ENCODE assay signal across 1 cellular context in the genomic region with DNA sequence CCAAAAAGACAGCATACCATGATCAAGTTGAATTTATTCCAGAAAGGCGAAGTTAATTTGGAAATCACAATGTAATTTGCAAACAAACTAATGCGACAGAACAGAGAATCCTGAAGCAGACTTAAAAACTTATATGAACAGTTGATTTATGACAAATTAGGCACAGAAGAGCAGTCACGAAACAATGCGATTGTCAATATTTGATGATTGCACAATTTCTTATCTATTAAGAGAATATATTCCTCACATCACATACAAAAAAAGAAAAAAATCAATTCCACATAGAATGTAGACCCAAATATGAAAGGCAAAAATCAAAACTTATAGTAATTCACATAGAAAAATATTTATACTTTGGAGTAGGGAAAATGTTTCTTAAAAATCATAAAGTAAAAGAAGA.
TF ChIP-seq lines count a peak whose summit lies in the region.

No MANE protein-coding gene starts in this region.

TF ChIP-seq in WTC11, 78 proteins besides CTCF, POLR2A, EP300 and RAD21 (continued from another document):
- TF ChIP-seq, protein P1, sequence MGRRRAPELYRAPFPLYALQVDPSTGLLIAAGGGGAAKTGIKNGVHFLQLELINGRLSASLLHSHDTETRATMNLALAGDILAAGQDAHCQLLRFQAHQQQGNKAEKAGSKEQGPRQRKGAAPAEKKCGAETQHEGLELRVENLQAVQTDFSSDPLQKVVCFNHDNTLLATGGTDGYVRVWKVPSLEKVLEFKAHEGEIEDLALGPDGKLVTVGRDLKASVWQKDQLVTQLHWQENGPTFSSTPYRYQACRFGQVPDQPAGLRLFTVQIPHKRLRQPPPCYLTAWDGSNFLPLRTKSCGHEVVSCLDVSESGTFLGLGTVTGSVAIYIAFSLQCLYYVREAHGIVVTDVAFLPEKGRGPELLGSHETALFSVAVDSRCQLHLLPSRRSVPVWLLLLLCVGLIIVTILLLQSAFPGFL (CRISPR knock-in tag; IDR thresholded peaks at IDR 0.05; ENCODE audit: borderline replicate concordance): no peak
- TF ChIP-seq ZNF671 (CRISPR knock-in tag; IDR thresholded peaks at IDR 0.05) (no peak), TEAD4 (CRISPR knock-in tag; IDR thresholded peaks at IDR 0.05) (no peak), KAT7 (CRISPR knock-in tag; IDR thresholded peaks at IDR 0.05; ENCODE audit: borderline replicate concordance) (no peak), GABPB1 (CRISPR knock-in tag; IDR thresholded peaks at IDR 0.05) (no peak)
- TF ChIP-seq, protein P2, sequence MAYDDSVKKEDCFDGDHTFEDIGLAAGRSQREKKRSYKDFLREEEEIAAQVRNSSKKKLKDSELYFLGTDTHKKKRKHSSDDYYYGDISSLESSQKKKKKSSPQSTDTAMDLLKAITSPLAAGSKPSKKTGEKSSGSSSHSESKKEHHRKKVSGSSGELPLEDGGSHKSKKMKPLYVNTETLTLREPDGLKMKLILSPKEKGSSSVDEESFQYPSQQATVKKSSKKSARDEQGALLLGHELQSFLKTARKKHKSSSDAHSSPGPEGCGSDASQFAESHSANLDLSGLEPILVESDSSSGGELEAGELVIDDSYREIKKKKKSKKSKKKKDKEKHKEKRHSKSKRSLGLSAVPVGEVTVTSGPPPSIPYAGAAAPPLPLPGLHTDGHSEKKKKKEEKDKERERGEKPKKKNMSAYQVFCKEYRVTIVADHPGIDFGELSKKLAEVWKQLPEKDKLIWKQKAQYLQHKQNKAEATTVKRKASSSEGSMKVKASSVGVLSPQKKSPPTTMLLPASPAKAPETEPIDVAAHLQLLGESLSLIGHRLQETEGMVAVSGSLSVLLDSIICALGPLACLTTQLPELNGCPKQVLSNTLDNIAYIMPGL (CRISPR knock-in tag; IDR thresholded peaks at IDR 0.05): no peak
- TF ChIP-seq, protein P3, sequence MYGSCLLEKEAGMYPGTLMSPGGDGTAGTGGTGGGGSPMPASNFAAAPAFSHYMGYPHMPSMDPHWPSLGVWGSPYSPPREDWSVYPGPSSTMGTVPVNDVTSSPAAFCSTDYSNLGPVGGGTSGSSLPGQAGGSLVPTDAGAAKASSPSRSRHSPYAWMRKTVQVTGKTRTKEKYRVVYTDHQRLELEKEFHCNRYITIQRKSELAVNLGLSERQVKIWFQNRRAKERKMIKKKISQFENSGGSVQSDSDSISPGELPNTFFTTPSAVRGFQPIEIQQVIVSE (CRISPR knock-in tag; IDR thresholded peaks at IDR 0.05; ENCODE audit: borderline replicate concordance): no peak
- TF ChIP-seq, protein P4, sequence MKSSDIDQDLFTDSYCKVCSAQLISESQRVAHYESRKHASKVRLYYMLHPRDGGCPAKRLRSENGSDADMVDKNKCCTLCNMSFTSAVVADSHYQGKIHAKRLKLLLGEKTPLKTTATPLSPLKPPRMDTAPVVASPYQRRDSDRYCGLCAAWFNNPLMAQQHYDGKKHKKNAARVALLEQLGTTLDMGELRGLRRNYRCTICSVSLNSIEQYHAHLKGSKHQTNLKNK (CRISPR knock-in tag; IDR thresholded peaks at IDR 0.05): no peak
